Comparison of ENCODE assay signal across 1 cellular context in the genomic region with DNA sequence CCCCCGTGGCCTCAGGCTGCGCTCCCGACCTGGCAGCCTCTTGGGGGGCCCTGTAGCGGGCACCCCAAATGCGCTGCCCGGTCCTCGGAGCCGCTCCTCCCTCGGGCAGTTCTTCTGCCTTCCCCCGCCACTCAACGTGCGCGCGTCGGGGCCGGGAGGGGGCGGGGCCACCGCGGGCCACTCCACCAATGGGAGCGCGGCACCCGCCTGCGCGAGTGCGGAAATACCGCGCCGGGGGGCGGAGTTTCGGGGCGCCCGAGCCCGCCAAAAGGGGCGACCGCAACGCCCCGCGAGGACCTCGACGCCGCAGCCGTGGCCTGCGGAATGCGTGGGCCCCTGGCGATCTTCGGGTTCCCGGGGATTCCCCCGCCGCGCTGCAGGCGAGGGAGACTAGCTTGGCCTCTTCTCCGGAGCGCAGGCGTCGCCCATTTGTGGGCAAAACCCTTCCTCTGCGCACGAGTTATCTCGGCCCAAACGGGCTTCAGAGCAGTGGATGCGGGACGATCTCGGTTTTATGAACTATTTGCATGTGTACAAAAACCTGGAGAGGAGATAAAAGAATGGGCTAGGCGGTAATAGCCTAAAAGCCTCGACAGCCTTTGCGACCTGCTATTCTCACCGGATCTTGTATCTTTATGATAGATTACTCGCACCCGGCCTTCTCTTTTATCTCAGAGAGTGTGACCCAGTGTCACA.
TF ChIP-seq lines count a peak whose summit lies in the region.

A gene with protein sequence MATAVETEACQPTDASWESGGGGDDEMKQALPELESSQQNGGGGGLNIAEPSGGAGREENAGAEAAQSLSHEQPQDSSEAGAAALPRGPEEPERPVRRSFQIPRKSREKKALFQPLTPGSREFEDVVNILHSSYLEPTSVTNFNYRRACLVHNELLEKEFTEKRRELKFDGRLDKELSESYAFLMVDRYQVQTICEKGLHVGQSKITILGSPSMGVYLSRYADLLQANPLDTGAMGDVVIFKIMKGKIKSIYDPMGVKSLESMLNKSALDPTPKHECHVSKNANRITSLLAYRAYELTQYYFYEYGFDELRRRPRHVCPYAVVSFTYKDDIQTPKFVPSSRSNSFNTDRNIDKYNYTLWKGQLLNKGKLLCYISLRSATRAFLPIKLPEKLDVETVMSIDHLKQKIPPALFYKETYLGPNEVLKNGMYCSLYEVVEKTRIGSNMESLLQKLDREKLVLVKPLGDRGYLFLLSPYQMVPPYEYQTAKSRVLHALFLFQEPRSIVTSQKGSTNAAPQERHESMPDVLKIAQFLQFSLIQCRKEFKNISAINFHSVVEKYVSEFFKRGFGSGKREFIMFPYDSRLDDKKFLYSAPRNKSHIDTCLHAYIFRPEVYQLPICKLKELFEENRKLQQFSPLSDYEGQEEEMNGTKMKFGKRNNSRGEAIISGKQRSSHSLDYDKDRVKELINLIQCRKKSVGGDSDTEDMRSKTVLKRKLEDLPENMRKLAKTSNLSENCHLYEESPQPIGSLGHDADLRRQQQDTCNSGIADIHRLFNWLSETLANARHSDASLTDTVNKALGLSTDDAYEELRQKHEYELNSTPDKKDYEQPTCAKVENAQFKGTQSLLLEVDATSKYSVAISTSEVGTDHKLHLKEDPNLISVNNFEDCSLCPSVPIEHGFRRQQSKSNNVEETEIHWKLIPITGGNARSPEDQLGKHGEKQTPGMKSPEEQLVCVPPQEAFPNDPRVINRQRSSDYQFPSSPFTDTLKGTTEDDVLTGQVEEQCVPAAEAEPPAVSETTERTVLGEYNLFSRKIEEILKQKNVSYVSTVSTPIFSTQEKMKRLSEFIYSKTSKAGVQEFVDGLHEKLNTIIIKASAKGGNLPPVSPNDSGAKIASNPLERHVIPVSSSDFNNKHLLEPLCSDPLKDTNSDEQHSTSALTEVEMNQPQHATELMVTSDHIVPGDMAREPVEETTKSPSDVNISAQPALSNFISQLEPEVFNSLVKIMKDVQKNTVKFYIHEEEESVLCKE (N-terminal part only) (minus strand): TSS at position 144 of the 696 bp plus-strand sequence. CDS start 259 bp downstream, outside the sequence.

TF ChIP-seq in GM23338, 12 proteins besides CTCF, POLR2A, EP300 and RAD21 (continued from another document):
- TF ChIP-seq, protein P1, sequence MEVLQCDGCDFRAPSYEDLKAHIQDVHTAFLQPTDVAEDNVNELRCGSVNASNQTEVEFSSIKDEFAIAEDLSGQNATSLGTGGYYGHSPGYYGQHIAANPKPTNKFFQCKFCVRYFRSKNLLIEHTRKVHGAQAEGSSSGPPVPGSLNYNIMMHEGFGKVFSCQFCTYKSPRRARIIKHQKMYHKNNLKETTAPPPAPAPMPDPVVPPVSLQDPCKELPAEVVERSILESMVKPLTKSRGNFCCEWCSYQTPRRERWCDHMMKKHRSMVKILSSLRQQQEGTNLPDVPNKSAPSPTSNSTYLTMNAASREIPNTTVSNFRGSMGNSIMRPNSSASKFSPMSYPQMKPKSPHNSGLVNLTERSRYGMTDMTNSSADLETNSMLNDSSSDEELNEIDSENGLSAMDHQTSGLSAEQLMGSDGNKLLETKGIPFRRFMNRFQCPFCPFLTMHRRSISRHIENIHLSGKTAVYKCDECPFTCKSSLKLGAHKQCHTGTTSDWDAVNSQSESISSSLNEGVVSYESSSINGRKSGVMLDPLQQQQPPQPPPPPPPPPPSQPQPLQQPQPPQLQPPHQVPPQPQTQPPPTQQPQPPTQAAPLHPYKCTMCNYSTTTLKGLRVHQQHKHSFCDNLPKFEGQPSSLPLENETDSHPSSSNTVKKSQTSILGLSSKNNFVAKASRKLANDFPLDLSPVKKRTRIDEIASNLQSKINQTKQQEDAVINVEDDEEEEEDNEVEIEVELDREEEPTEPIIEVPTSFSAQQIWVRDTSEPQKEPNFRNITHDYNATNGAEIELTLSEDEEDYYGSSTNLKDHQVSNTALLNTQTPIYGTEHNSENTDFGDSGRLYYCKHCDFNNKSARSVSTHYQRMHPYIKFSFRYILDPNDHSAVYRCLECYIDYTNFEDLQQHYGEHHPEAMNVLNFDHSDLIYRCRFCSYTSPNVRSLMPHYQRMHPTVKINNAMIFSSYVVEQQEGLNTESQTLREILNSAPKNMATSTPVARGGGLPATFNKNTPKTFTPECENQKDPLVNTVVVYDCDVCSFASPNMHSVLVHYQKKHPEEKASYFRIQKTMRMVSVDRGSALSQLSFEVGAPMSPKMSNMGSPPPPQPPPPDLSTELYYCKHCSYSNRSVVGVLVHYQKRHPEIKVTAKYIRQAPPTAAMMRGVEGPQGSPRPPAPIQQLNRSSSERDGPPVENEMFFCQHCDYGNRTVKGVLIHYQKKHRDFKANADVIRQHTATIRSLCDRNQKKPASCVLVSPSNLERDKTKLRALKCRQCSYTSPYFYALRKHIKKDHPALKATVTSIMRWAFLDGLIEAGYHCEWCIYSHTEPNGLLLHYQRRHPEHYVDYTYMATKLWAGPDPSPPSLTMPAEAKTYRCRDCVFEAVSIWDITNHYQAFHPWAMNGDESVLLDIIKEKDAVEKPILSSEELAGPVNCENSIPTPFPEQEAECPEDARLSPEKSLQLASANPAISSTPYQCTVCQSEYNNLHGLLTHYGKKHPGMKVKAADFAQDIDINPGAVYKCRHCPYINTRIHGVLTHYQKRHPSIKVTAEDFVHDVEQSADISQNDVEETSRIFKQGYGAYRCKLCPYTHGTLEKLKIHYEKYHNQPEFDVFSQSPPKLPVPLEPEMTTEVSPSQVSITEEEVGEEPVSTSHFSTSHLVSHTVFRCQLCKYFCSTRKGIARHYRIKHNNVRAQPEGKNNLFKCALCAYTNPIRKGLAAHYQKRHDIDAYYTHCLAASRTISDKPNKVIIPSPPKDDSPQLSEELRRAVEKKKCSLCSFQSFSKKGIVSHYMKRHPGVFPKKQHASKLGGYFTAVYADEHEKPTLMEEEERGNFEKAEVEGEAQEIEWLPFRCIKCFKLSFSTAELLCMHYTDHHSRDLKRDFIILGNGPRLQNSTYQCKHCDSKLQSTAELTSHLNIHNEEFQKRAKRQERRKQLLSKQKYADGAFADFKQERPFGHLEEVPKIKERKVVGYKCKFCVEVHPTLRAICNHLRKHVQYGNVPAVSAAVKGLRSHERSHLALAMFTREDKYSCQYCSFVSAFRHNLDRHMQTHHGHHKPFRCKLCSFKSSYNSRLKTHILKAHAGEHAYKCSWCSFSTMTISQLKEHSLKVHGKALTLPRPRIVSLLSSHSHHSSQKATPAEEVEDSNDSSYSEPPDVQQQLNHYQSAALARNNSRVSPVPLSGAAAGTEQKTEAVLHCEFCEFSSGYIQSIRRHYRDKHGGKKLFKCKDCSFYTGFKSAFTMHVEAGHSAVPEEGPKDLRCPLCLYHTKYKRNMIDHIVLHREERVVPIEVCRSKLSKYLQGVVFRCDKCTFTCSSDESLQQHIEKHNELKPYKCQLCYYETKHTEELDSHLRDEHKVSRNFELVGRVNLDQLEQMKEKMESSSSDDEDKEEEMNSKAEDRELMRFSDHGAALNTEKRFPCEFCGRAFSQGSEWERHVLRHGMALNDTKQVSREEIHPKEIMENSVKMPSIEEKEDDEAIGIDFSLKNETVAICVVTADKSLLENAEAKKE (CRISPR knock-in tag; IDR thresholded peaks at IDR 0.05) = no peak
- peak; percentile 49 for TF ChIP-seq CREB1 (CRISPR knock-in tag; IDR thresholded peaks at IDR 0.05; ENCODE audit: low read depth)
